In genomic region chr5:59767753-59768159, GRCh38 we compare ENCODE assay signal across 9 cellular contexts.
DNase-seq lines count a peak whose midpoint lies in the region; ATAC-seq and TF ChIP-seq lines count a peak whose summit lies in the region.
"Had no signal": no experiment of that assay in that cellular context is flagged by ENCODE, and none has a peak within 500 bp of the region (broad histone marks: within the 10 kb centered on the region; RNA-seq: fewer than 3 reads in every experiment).

No MANE protein-coding gene starts in this region.

- CTCF ChIA-PET in activated CD4-positive, alpha-beta T cell treated with anti-CD3 and anti-CD28 coated beads, Interleukin-2, amount 10 ng/mL, durations not matched to agents 7 days and 5 days (lab: Charles Lee): no interaction called here
- CTCF ChIA-PET in MCF 10A (lab: Yijun Ruan, JAX): interaction anchor here (0.6 to 1.9 kb wide), 2 partner anchors 21 to 43 kb away, joined by 3 to 6 read pairs; no protein-coding TSS in a partner anchor

- H3K27ac ChIP-seq in lower lobe of right lung (peak overlapping the region; percentile 43), suprapubic skin (peak overlapping the region; percentile 73)

- no peak overlapping the region for H3K27ac Mint-ChIP-seq in activated CD4-positive, alpha-beta T cell treated with anti-CD3 and anti-CD28 coated beads, Interleukin-2, amount 10 ng/mL, durations not matched to agents 7 days and 5 days
- peak overlapping the region; percentile 98 for H3K27ac Mint-ChIP-seq in MCF 10A (ENCODE audit: low read depth, unreplicated experiment)

- H3K4me3 ChIP-seq in lower lobe of right lung: peak overlapping the region; percentile 55
- peak overlapping the region; percentile 60 for H3K4me3 ChIP-seq in suprapubic skin

- H3K36me3 Mint-ChIP-seq in activated CD4-positive, alpha-beta T cell treated with anti-CD3 and anti-CD28 coated beads, Interleukin-2, amount 10 ng/mL, durations not matched to agents 7 days and 5 days (ENCODE audit: low read depth): no peaks in the 10 kb centered on the region
- H3K36me3 Mint-ChIP-seq in MCF 10A (ENCODE audit: insufficient read depth, unreplicated experiment): no peaks in the 10 kb centered on the region

- H3K9me3 Mint-ChIP-seq in activated CD4-positive, alpha-beta T cell treated with anti-CD3 and anti-CD28 coated beads, Interleukin-2, amount 10 ng/mL, durations not matched to agents 7 days and 5 days: no peaks in the 10 kb centered on the region
- H3K9me3 Mint-ChIP-seq in MCF 10A (ENCODE audit: unreplicated experiment): no peaks in the 10 kb centered on the region

- H3K36me3 ChIP-seq in lower lobe of right lung: no peaks in the 10 kb centered on the region
- H3K36me3 ChIP-seq in suprapubic skin: no peaks in the 10 kb centered on the region

- intact Hi-C loops in MCF 10A (cut with micrococcal nuclease) (loop anchor here (1.0 kb wide), 2 partner anchors 22 to 23 kb away; no protein-coding TSS in a partner anchor), lower lobe of right lung (cut with DNase I) (no loop called here)

- no peak for DNase-seq in activated CD4-positive, alpha-beta T cell treated with anti-CD3 and anti-CD28 coated beads, Interleukin-2, amount 10 ng/mL, durations not matched to agents 7 days and 5 days
- no peak for DNase-seq in activated CD4-positive, alpha-beta T cell treated with anti-CD3 and anti-CD28 coated beads, Interleukin-2, amount 50 U/mL, for 4 hours
- DNase-seq in MCF 10A (ENCODE audit: unreplicated experiment) (peak; percentile 75), lower lobe of right lung (no peak), suprapubic skin (ENCODE audit: low spot score in 2 of 2) (no peak), SIG-M5 (lab: John Stamatoyannopoulos, UW) (no peak), GM13976 (ENCODE audit: low spot score) (no peak)
- DNase-seq: NCI-H2171 had no signal

- H3K4me3 Mint-ChIP-seq in activated CD4-positive, alpha-beta T cell treated with anti-CD3 and anti-CD28 coated beads, Interleukin-2, amount 10 ng/mL, durations not matched to agents 7 days and 5 days: peak overlapping the region; percentile 21
- H3K4me3 Mint-ChIP-seq in MCF 10A (ENCODE audit: unreplicated experiment): peak overlapping the region; percentile 98

- 19% methylated on average over 4 of the region's 4 CpGs for WGBS in suprapubic skin

- H3K27me3 ChIP-seq in lower lobe of right lung (ENCODE audit: low read depth) (no peaks in the 10 kb centered on the region), suprapubic skin (no peaks in the 10 kb centered on the region)

- TF ChIP-seq EP300 in suprapubic skin (IDR thresholded peaks at IDR 0.05): no peak

- BruUV-seq in MCF 10A (replicated peaks; lab: Mats Ljungman, UMichigan): no TSS peak

- TF ChIP-seq POLR2A in suprapubic skin (IDR thresholded peaks at IDR 0.05): no peak

- no peak for ATAC-seq in lower lobe of right lung
- no peak for ATAC-seq in HG03378 (IDR thresholded peaks at IDR 0.05; ENCODE audit: unreplicated experiment)

- TF ChIP-seq CTCF in MCF 10A (IDR thresholded peaks at IDR 0.05; ENCODE audit: unreplicated experiment) (no peak), lower lobe of right lung (IDR thresholded peaks at IDR 0.05) (no peak), suprapubic skin (IDR thresholded peaks at IDR 0.05) (no peak), GM13976 (IDR thresholded peaks at IDR 0.05; ENCODE audit: borderline replicate concordance, control extremely low read depth, extremely low read depth, insufficient read depth, missing control alignments) (no peak)

- in situ Hi-C loops in GM13976 (cut with MboI; ENCODE audit: low sequenced_read_pairs, unreplicated experiment): no loop called here

- POLR2A ChIA-PET in activated CD4-positive, alpha-beta T cell treated with anti-CD3 and anti-CD28 coated beads, Interleukin-2, amount 10 ng/mL, durations not matched to agents 7 days and 5 days (lab: Charles Lee): no interaction called here
- POLR2A ChIA-PET in MCF 10A (lab: Yijun Ruan, JAX): interaction anchor here (0.8 to 12.4 kb wide), 14 partner anchors 9 to 170 kb away, joined by 3 to 437 read pairs (median 6); no protein-coding TSS in a partner anchor

- peaks cover 11% of the 10 kb centered on the region for H3K4me1 Mint-ChIP-seq in activated CD4-positive, alpha-beta T cell treated with anti-CD3 and anti-CD28 coated beads, Interleukin-2, amount 10 ng/mL, durations not matched to agents 7 days and 5 days
- H3K4me1 Mint-ChIP-seq in MCF 10A (ENCODE audit: insufficient read depth, unreplicated experiment): peaks cover 53% of the 10 kb centered on the region

- H3K9me3 ChIP-seq in lower lobe of right lung (no peaks in the 10 kb centered on the region), suprapubic skin (no peaks in the 10 kb centered on the region)

- H3K4me1 ChIP-seq in lower lobe of right lung: peaks cover 17% of the 10 kb centered on the region
- H3K4me1 ChIP-seq in suprapubic skin: peaks cover 32% of the 10 kb centered on the region

- H3K27me3 Mint-ChIP-seq in activated CD4-positive, alpha-beta T cell treated with anti-CD3 and anti-CD28 coated beads, Interleukin-2, amount 10 ng/mL, durations not matched to agents 7 days and 5 days: peaks cover 31% of the 10 kb centered on the region
- H3K27me3 Mint-ChIP-seq in MCF 10A (ENCODE audit: insufficient read depth, unreplicated experiment): no peaks in the 10 kb centered on the region
